In genomic region chr1:16913866-16914662, GRCh38 we compare ENCODE assay signal across 8 cellular contexts. TPM values are rescaled to one million over a fixed set of nuclear protein-coding genes. Genes with fewer than 3 reads are reported as not detected.
DNase-seq lines count a peak whose midpoint lies in the region; ATAC-seq and TF ChIP-seq lines count a peak whose summit lies in the region.

No MANE protein-coding gene starts in this region.

- H3K36me3 Mint-ChIP-seq in Caco-2 (ENCODE audit: insufficient read depth, unreplicated experiment): peaks cover 2% of the 10 kb centered on the region

- H3K79me2 ChIP-seq in OCI-LY1 (ENCODE audit: insufficient read depth, low read length): no peaks in the 10 kb centered on the region

- H3K4me2 ChIP-seq in OCI-LY1 (ENCODE audit: low read length): peak overlapping the region; percentile 89

- H3K27ac Mint-ChIP-seq in Caco-2 (ENCODE audit: unreplicated experiment): peak overlapping the region; percentile 71

- POLR2A ChIA-PET in Caco-2 (lab: Charles Lee): no interaction called here

- H3K27me3 ChIP-seq in Caco-2 (replicated peaks; ENCODE audit: control insufficient read depth, insufficient read depth, low read length): no peaks in the 10 kb centered on the region
- H3K27me3 ChIP-seq in OCI-LY1 (ENCODE audit: insufficient read depth, low read length): no peaks in the 10 kb centered on the region
- H3K27me3 ChIP-seq in mononuclear cell (ENCODE audit: insufficient read depth, low read length): no peaks in the 10 kb centered on the region

- TF ChIP-seq CTCF in Caco-2 (IDR thresholded peaks at IDR 0.05; ENCODE audit: insufficient read depth in 1 of 2, low read depth in 1 of 2, low read length in 1 of 2, severe bottlenecking in 1 of 2, unreplicated experiment in 1 of 2): peak in 1 of 2 experiments; percentile 13
- peak; percentile 6; the same call in 1 of the 2 replicates for TF ChIP-seq CTCF in OCI-LY1 (IDR thresholded peaks at IDR 0.05; ENCODE audit: low read length)

- H3K4me1 ChIP-seq in Caco-2: peaks cover 4% of the 10 kb centered on the region; the same call in 1 of the 2 replicates
- H3K4me1 ChIP-seq in OCI-LY1 (ENCODE audit: insufficient read depth, low read length, severe bottlenecking): peaks cover 19% of the 10 kb centered on the region
- H3K4me1 ChIP-seq in mononuclear cell (ENCODE audit: insufficient read depth, low read length): peaks cover 32% of the 10 kb centered on the region

- no peaks in the 10 kb centered on the region for H3K9me3 Mint-ChIP-seq in Caco-2 (ENCODE audit: unreplicated experiment)

- H3K36me3 ChIP-seq in Caco-2 (ENCODE audit: control insufficient read depth, insufficient read depth, low read length) (no peaks in the 10 kb centered on the region), OCI-LY1 (ENCODE audit: insufficient read depth, low read length) (no peaks in the 10 kb centered on the region)

- ATAC-seq in GM21447 (IDR thresholded peaks at IDR 0.05; ENCODE audit: unreplicated experiment): peak; percentile 65

- H3K9me3 ChIP-seq in Caco-2 (no peaks in the 10 kb centered on the region), OCI-LY1 (ENCODE audit: low read length) (no peaks in the 10 kb centered on the region), mononuclear cell (ENCODE audit: low read depth, low read length) (no peaks in the 10 kb centered on the region)

- no peak overlapping the region for H3K27ac ChIP-seq in OCI-LY1 (ENCODE audit: low read depth, low read length, poor library complexity, severe bottlenecking)

- H3K4me3 Mint-ChIP-seq in Caco-2 (ENCODE audit: unreplicated experiment): peak overlapping the region; percentile 85

- peaks cover 16% of the 10 kb centered on the region for H3K4me1 Mint-ChIP-seq in Caco-2 (ENCODE audit: low read depth, unreplicated experiment)

- no peaks in the 10 kb centered on the region for H4K20me1 ChIP-seq in OCI-LY1 (ENCODE audit: insufficient read depth, low read length)

- H3K9ac ChIP-seq in OCI-LY1 (ENCODE audit: low read length): peak overlapping the region; percentile 88

- H3K4me3 ChIP-seq in Caco-2 (ENCODE audit: low read depth, low read length) (peak overlapping the region; percentile 82), OCI-LY1 (ENCODE audit: low read depth, low read length, poor library complexity, severe bottlenecking) (peak overlapping the region; percentile 76), mononuclear cell (ENCODE audit: low read length) (peak overlapping the region; percentile 70)

- peak overlapping the region; percentile 80; the same call in 1 of the 2 replicates for H2AFZ ChIP-seq in OCI-LY1 (ENCODE audit: low read length)

- peak; percentile 91 to 95 for DNase-seq in Caco-2
- peak; percentile 97 for DNase-seq in HuH-7.5 (ENCODE audit: low spot score)
- DNase-seq in activated T-cell treated with anti-CD3 and anti-CD28 coated beads for 1 hour (ENCODE audit: low read depth): peak; percentile 94
- DNase-seq in epidermal melanocyte (ENCODE audit: insufficient read length, low spot score): peak; percentile 97
- DNase-seq in stimulated activated CD8-positive, alpha-beta memory T cell treated with anti-CD3 and anti-CD28 coated beads, Interleukin-2, amount 100 ng/mL, for 48 hours (ENCODE audit: low read depth in 2 of 2): peak; percentile 95 to 96

- intact Hi-C loops in Caco-2 (cut with micrococcal nuclease; ENCODE audit: unreplicated experiment): loop anchor here (5.0 kb wide), 1 partner anchor 48 kb away; no protein-coding TSS in a partner anchor

- CTCF ChIA-PET in Caco-2 (lab: Charles Lee): no interaction called here

- no TSS peak for BruUV-seq in Caco-2 (replicated peaks; lab: Mats Ljungman, UMichigan)

- H3K27me3 Mint-ChIP-seq in Caco-2 (ENCODE audit: insufficient read depth, unreplicated experiment): no peaks in the 10 kb centered on the region

- H3F3A ChIP-seq in OCI-LY1 (ENCODE audit: insufficient read depth, low read length): no peaks in the 10 kb centered on the region

- H3K9me2 ChIP-seq in OCI-LY1 (ENCODE audit: low read depth, low read length): no peaks in the 10 kb centered on the region

RNA-seq across cellular contexts. Expression of gene CROCC, which starts 7.7 kb away (rescaled TPM):
- 7.6 and 9.1 TPM in 2 replicates for total RNA-seq in Caco-2 (2022)
- total RNA-seq in mononuclear cell: 27.8 TPM

RNA-seq across cellular contexts. Expression of gene RNU1-2, which starts 18.3 kb away (rescaled TPM):
- total RNA-seq in Caco-2 (2022) (1,622 and 1,638 TPM in 2 replicates), mononuclear cell (under 0.01 TPM)

Comparison
In these comparisons a context has a peak if more than half of its experiments do, and no peak if none do; other contexts are left out.
1. RNA of gene RNU1-2, which starts 18.3 kb away (total RNA-seq): 1,622 to 1,638 TPM in Caco-2; under 0.01 TPM in mononuclear cell (single experiment); every median in the first group is over 1,000 times any median in the second.
2. Peak in every context shown above with its lines, with median percentiles within 50 percentile points of each other: DNase-seq and H3K4me3 ChIP-seq.